ENCODE assay signal across 8 cellular contexts in genomic region chr22:43014876-43015676, GRCh38.
DNase-seq lines count a peak whose midpoint lies in the region; ATAC-seq and TF ChIP-seq lines count a peak whose summit lies in the region.

TSS of gene PACSIN2 (minus strand) at chr22:43015149. CDS start at chr22:42912080, 103,069 bp downstream.

- TF ChIP-seq CTCF in GM10248 (IDR thresholded peaks at IDR 0.05; ENCODE audit: control extremely low read depth, extremely low read depth, low read depth, missing control alignments): no peak

- peak within 1 kb of the TSS; percentile 88 for H3K27ac Mint-ChIP-seq in activated naive CD4-positive, alpha-beta T cell treated with anti-CD3 and anti-CD28 coated beads, Interleukin-2, amount 10 ng/mL, durations not matched to agents 7 days and 5 days

- ATAC-seq in HG02588 (IDR thresholded peaks at IDR 0.05; ENCODE audit: unreplicated experiment): peak; percentile 91

- H3K4me3 Mint-ChIP-seq in activated naive CD4-positive, alpha-beta T cell treated with anti-CD3 and anti-CD28 coated beads, Interleukin-2, amount 10 ng/mL, durations not matched to agents 7 days and 5 days: peak within 1 kb of the TSS; percentile 92

- H3K36me3 Mint-ChIP-seq in activated naive CD4-positive, alpha-beta T cell treated with anti-CD3 and anti-CD28 coated beads, Interleukin-2, amount 10 ng/mL, durations not matched to agents 7 days and 5 days: no peaks in the 10 kb centered on the region

- peak within 1 kb of the TSS; percentile 96 for H3K4me3 ChIP-seq in SK-N-MC

- peaks cover 31% of the 10 kb centered on the region for H3K4me1 Mint-ChIP-seq in activated naive CD4-positive, alpha-beta T cell treated with anti-CD3 and anti-CD28 coated beads, Interleukin-2, amount 10 ng/mL, durations not matched to agents 7 days and 5 days

- H3K27ac ChIP-seq in SK-N-MC: no peak within 1 kb of the TSS

- POLR2A ChIA-PET in GM10248 (lab: Yijun Ruan, JAX): interaction anchor here (0.5 to 3.7 kb wide), 32 partner anchors 13 to 1857 kb away, joined by 3 to 39 read pairs (median 4); no protein-coding TSS in a partner anchor

- H3K9me3 ChIP-seq in SK-N-MC (ENCODE audit: low read depth, low read length): no peaks in the 10 kb centered on the region

- peaks cover 20% of the 10 kb centered on the region for H3K27me3 Mint-ChIP-seq in activated naive CD4-positive, alpha-beta T cell treated with anti-CD3 and anti-CD28 coated beads, Interleukin-2, amount 10 ng/mL, durations not matched to agents 7 days and 5 days

- no peaks in the 10 kb centered on the region for H3K9me3 Mint-ChIP-seq in activated naive CD4-positive, alpha-beta T cell treated with anti-CD3 and anti-CD28 coated beads, Interleukin-2, amount 10 ng/mL, durations not matched to agents 7 days and 5 days

- H3K36me3 ChIP-seq in SK-N-MC (ENCODE audit: insufficient read depth, low read length): no peaks in the 10 kb centered on the region

- H3K9ac ChIP-seq in SK-N-MC (ENCODE audit: insufficient read length): peak within 1 kb of the TSS; percentile 76

- DNase-seq in GM10248 (ENCODE audit: extremely low spot score) (peak; percentile 100), NCI-H1048 (lab: John Stamatoyannopoulos, UW) (peak; percentile 90), SK-N-MC (ENCODE audit: low read depth, low spot score) (peak; percentile 89), germinal center (ENCODE audit: low spot score) (peak; percentile 100), nucleus accumbens (lab: John Stamatoyannopoulos, UW) (peak; percentile 80 to 99 (median 97)), superior temporal gyrus (ENCODE audit: extremely low spot score) (peak; percentile 98)
- DNase-seq in activated naive CD4-positive, alpha-beta T cell treated with anti-CD3 and anti-CD28 coated beads, Interleukin-2, amount 10 ng/mL, durations not matched to agents 7 days and 5 days: peak; percentile 100

- CTCF ChIA-PET in GM10248 (lab: Yijun Ruan, JAX): interaction anchor here (0.9 to 3.6 kb wide), 6 partner anchors 10 to 274 kb away, joined by 3 to 14 read pairs (median 4); no protein-coding TSS in a partner anchor
- CTCF ChIA-PET in activated naive CD4-positive, alpha-beta T cell treated with anti-CD3 and anti-CD28 coated beads, Interleukin-2, amount 10 ng/mL, durations not matched to agents 7 days and 5 days (lab: Charles Lee): interaction anchor here (0.9 to 3.7 kb wide), 3 partner anchors 19 to 147 kb away, joined by 3 to 9 read pairs (median 3); no protein-coding TSS in a partner anchor
